Comparison of ENCODE assay signal across 30 cellular contexts in genomic region chr22:36852056-36852973, GRCh38. TPM values are rescaled to one million over a fixed set of nuclear protein-coding genes. Genes with fewer than 3 reads are reported as not detected.
DNase-seq lines count a peak whose midpoint lies in the region; ATAC-seq and TF ChIP-seq lines count a peak whose summit lies in the region.
"Had no signal": no experiment of that assay in that cellular context is flagged by ENCODE, and none has a peak within 500 bp of the region (broad histone marks: within the 10 kb centered on the region; RNA-seq: fewer than 3 reads in every experiment).

No MANE protein-coding gene starts in this region.

- H3K36me3 Mint-ChIP-seq in activated CD4-positive, alpha-beta memory T cell treated with anti-CD3 and anti-CD28 coated beads, Interleukin-2, amount 10 ng/mL, durations not matched to agents 7 days and 5 days (ENCODE audit: low read depth) = peaks cover 4% of the 10 kb centered on the region
- H3K36me3 Mint-ChIP-seq in activated CD4-positive, alpha-beta memory T cell treated with anti-CD3 and anti-CD28 coated beads for 36 hours = no peaks in the 10 kb centered on the region
- H3K36me3 Mint-ChIP-seq in activated T-helper 1 cell treated with anti-CD3 and anti-CD28 coated beads, Interleukin-12 subunit alpha, Interleukin-12 subunit beta, Interleukin-2, Interleukin-4 antibody, amounts not matched to agents 30 ng/mL and 10 ng/mL and 1 ng/mL, durations not matched to agents 14 hours and 24 hours and 36 hours (ENCODE audit: low read depth) = no peaks in the 10 kb centered on the region
- no peaks in the 10 kb centered on the region for H3K36me3 Mint-ChIP-seq in MCF 10A (ENCODE audit: insufficient read depth, unreplicated experiment)
- H3K36me3 Mint-ChIP-seq: memory B cell had no signal

- no peak for DNase-seq in activated CD4-positive, alpha-beta memory T cell treated with anti-CD3 and anti-CD28 coated beads, Interleukin-2, amount 10 ng/mL, durations not matched to agents 7 days and 5 days
- no peak for DNase-seq in activated CD4-positive, alpha-beta memory T cell treated with anti-CD3 and anti-CD28 coated beads for 36 hours
- DNase-seq in activated T-helper 1 cell treated with anti-CD3 and anti-CD28 coated beads, Interleukin-12 subunit alpha, Interleukin-12 subunit beta, Interleukin-2, Interleukin-4 antibody, amounts not matched to agents 30 ng/mL and 10 ng/mL and 1 ng/mL, durations not matched to agents 14 hours and 24 hours and 36 hours (ENCODE audit: low spot score) = no peak
- no peak for DNase-seq in sciatic nerve (ENCODE audit: low spot score)
- DNase-seq in MCF 10A (ENCODE audit: unreplicated experiment) = no peak
- no peak for DNase-seq in NK-92 treated with Interleukin-12 subunit alpha and Interleukin-12 subunit beta, amount 100 ng/mL, for 24 hours (lab: John Stamatoyannopoulos, UW)
- DNase-seq: activated CD4-positive, alpha-beta T cell treated with anti-CD3 and anti-CD28 coated beads, Interleukin-2, amount 10 ng/mL, durations not matched to agents 24 days and 14 days; activated effector memory CD4-positive, alpha-beta T cell treated with Interleukin-2 at 50 U/mL for 16 hours; activated naive CD8-positive, alpha-beta T cell treated with anti-CD3 and anti-CD28 coated beads, Interleukin-2, amount 50 U/mL, for 24 hours; DMS153; gastrocnemius medialis; HFFc6; NCI-H1105 treated with DMSO at 0.1 percent for 48 hours; NCI-H2029; NCI-H226; NCI-H69; stimulated activated naive CD8-positive, alpha-beta T cell treated with anti-CD3 and anti-CD28 coated beads, Interleukin-15, amount 100 ng/mL, for 72 hours; thyroid gland had no signal

- H3K27ac ChIP-seq in neutrophil = peak overlapping the region; percentile 72
- H3K27ac ChIP-seq: gastrocnemius medialis, hepatocyte, SK-N-MC, thyroid gland, vagina, VCaP had no signal

- TF ChIP-seq EP300 in Ishikawa (IDR thresholded peaks at IDR 0.05; ENCODE audit: borderline replicate concordance) = no peak

- TF ChIP-seq CTCF in neutrophil (IDR thresholded peaks at IDR 0.05) (no peak), MCF 10A (IDR thresholded peaks at IDR 0.05; ENCODE audit: unreplicated experiment) (no peak)

- H3K27me3 ChIP-seq in neutrophil = peaks cover 24% of the 10 kb centered on the region
- H3K27me3 ChIP-seq: thyroid gland, vagina had no signal

- H3K27ac Mint-ChIP-seq in activated CD4-positive, alpha-beta memory T cell treated with anti-CD3 and anti-CD28 coated beads, Interleukin-2, amount 10 ng/mL, durations not matched to agents 7 days and 5 days = peak overlapping the region; percentile 71
- H3K27ac Mint-ChIP-seq in activated CD4-positive, alpha-beta memory T cell treated with anti-CD3 and anti-CD28 coated beads for 36 hours = no peak overlapping the region
- H3K27ac Mint-ChIP-seq in activated T-helper 1 cell treated with anti-CD3 and anti-CD28 coated beads, Interleukin-12 subunit alpha, Interleukin-12 subunit beta, Interleukin-2, Interleukin-4 antibody, amounts not matched to agents 30 ng/mL and 10 ng/mL and 1 ng/mL, durations not matched to agents 14 hours and 24 hours and 36 hours = peak overlapping the region; percentile 47
- H3K27ac Mint-ChIP-seq in MCF 10A (ENCODE audit: low read depth, unreplicated experiment) = no peak overlapping the region
- H3K27ac Mint-ChIP-seq: GM23338, HFFc6 had no signal

- H3K4me1 Mint-ChIP-seq in activated CD4-positive, alpha-beta memory T cell treated with anti-CD3 and anti-CD28 coated beads, Interleukin-2, amount 10 ng/mL, durations not matched to agents 7 days and 5 days = peaks cover 28% of the 10 kb centered on the region
- peaks cover 11% of the 10 kb centered on the region for H3K4me1 Mint-ChIP-seq in activated CD4-positive, alpha-beta memory T cell treated with anti-CD3 and anti-CD28 coated beads for 36 hours (ENCODE audit: low read depth)
- H3K4me1 Mint-ChIP-seq in activated T-helper 1 cell treated with anti-CD3 and anti-CD28 coated beads, Interleukin-12 subunit alpha, Interleukin-12 subunit beta, Interleukin-2, Interleukin-4 antibody, amounts not matched to agents 30 ng/mL and 10 ng/mL and 1 ng/mL, durations not matched to agents 14 hours and 24 hours and 36 hours (ENCODE audit: low read depth) = peaks cover 22% of the 10 kb centered on the region
- peaks cover 5% of the 10 kb centered on the region for H3K4me1 Mint-ChIP-seq in MCF 10A (ENCODE audit: insufficient read depth, unreplicated experiment)

- BruUV-seq in MCF 10A (replicated peaks; lab: Mats Ljungman, UMichigan) = no TSS peak

- no peaks in the 10 kb centered on the region for H3K9me3 ChIP-seq in neutrophil
- H3K9me3 ChIP-seq: gastrocnemius medialis, thyroid gland, vagina had no signal

- H3K4me3 Mint-ChIP-seq in activated CD4-positive, alpha-beta memory T cell treated with anti-CD3 and anti-CD28 coated beads, Interleukin-2, amount 10 ng/mL, durations not matched to agents 7 days and 5 days = no peak overlapping the region
- H3K4me3 Mint-ChIP-seq in activated CD4-positive, alpha-beta memory T cell treated with anti-CD3 and anti-CD28 coated beads for 36 hours = no peak overlapping the region
- H3K4me3 Mint-ChIP-seq in activated T-helper 1 cell treated with anti-CD3 and anti-CD28 coated beads, Interleukin-12 subunit alpha, Interleukin-12 subunit beta, Interleukin-2, Interleukin-4 antibody, amounts not matched to agents 30 ng/mL and 10 ng/mL and 1 ng/mL, durations not matched to agents 14 hours and 24 hours and 36 hours = no peak overlapping the region
- no peak overlapping the region for H3K4me3 Mint-ChIP-seq in MCF 10A (ENCODE audit: unreplicated experiment)
- H3K4me3 Mint-ChIP-seq: central memory CD8-positive, alpha-beta T cell; GM23338; HFFc6 had no signal

- intact Hi-C loops in activated CD4-positive, alpha-beta memory T cell treated with anti-CD3 and anti-CD28 coated beads for 36 hours (cut with micrococcal nuclease) = loop anchor here (10.0 kb wide), 1 partner anchor 342 kb away; no protein-coding TSS in a partner anchor
- intact Hi-C loops in activated T-helper 1 cell treated with anti-CD3 and anti-CD28 coated beads, Interleukin-12 subunit alpha, Interleukin-12 subunit beta, Interleukin-2, Interleukin-4 antibody, amounts not matched to agents 30 ng/mL and 10 ng/mL and 1 ng/mL, durations not matched to agents 14 hours and 24 hours and 36 hours (cut with micrococcal nuclease) = no loop called here
- intact Hi-C loops in sciatic nerve (cut with DNase I) = no loop called here
- intact Hi-C loops in MCF 10A (cut with micrococcal nuclease) = no loop called here

- peaks cover 14% of the 10 kb centered on the region for H3K27me3 Mint-ChIP-seq in activated CD4-positive, alpha-beta memory T cell treated with anti-CD3 and anti-CD28 coated beads, Interleukin-2, amount 10 ng/mL, durations not matched to agents 7 days and 5 days
- peaks cover 8% of the 10 kb centered on the region for H3K27me3 Mint-ChIP-seq in activated CD4-positive, alpha-beta memory T cell treated with anti-CD3 and anti-CD28 coated beads for 36 hours
- H3K27me3 Mint-ChIP-seq in activated T-helper 1 cell treated with anti-CD3 and anti-CD28 coated beads, Interleukin-12 subunit alpha, Interleukin-12 subunit beta, Interleukin-2, Interleukin-4 antibody, amounts not matched to agents 30 ng/mL and 10 ng/mL and 1 ng/mL, durations not matched to agents 14 hours and 24 hours and 36 hours (ENCODE audit: insufficient read depth) = peaks cover 12% of the 10 kb centered on the region
- H3K27me3 Mint-ChIP-seq in MCF 10A (ENCODE audit: insufficient read depth, unreplicated experiment) = peaks cover 52% of the 10 kb centered on the region

- no peak overlapping the region for H3K4me3 ChIP-seq in neutrophil (ENCODE audit: low read depth in 1 of 2, low read length in 1 of 2)
- H3K4me3 ChIP-seq: gastrocnemius medialis, GM23338, hepatocyte, SK-N-MC, thyroid gland, vagina had no signal

- no peaks in the 10 kb centered on the region for H3K9me3 Mint-ChIP-seq in activated CD4-positive, alpha-beta memory T cell treated with anti-CD3 and anti-CD28 coated beads, Interleukin-2, amount 10 ng/mL, durations not matched to agents 7 days and 5 days
- peaks cover 2% of the 10 kb centered on the region for H3K9me3 Mint-ChIP-seq in activated CD4-positive, alpha-beta memory T cell treated with anti-CD3 and anti-CD28 coated beads for 36 hours
- H3K9me3 Mint-ChIP-seq in activated T-helper 1 cell treated with anti-CD3 and anti-CD28 coated beads, Interleukin-12 subunit alpha, Interleukin-12 subunit beta, Interleukin-2, Interleukin-4 antibody, amounts not matched to agents 30 ng/mL and 10 ng/mL and 1 ng/mL, durations not matched to agents 14 hours and 24 hours and 36 hours = no peaks in the 10 kb centered on the region
- no peaks in the 10 kb centered on the region for H3K9me3 Mint-ChIP-seq in MCF 10A (ENCODE audit: unreplicated experiment)
- H3K9me3 Mint-ChIP-seq: activated naive CD8-positive, alpha-beta T cell treated with anti-CD3 and anti-CD28 coated beads, Interleukin-2, amount 50 U/mL, for 24 hours; central memory CD8-positive, alpha-beta T cell; HFFc6; memory B cell had no signal

- CTCF ChIA-PET in activated CD4-positive, alpha-beta memory T cell treated with anti-CD3 and anti-CD28 coated beads, Interleukin-2, amount 10 ng/mL, durations not matched to agents 7 days and 5 days (lab: Charles Lee) = interaction anchor here (0.7 to 2.9 kb wide), 11 partner anchors 9 to 346 kb away, joined by 3 to 30 read pairs (median 4); no protein-coding TSS in a partner anchor
- CTCF ChIA-PET in activated CD4-positive, alpha-beta memory T cell treated with anti-CD3 and anti-CD28 coated beads for 36 hours (lab: Charles Lee) = interaction anchor here (1.1 to 3.8 kb wide), 15 partner anchors 10 to 305 kb away, joined by 3 to 38 read pairs (median 7); partner anchors contain the start of gene IFT27
- CTCF ChIA-PET in MCF 10A (lab: Yijun Ruan, JAX) = interaction anchor here (0.6 to 1.5 kb wide), 11 partner anchors 9 to 1812 kb away, joined by 3 to 5 read pairs (median 3); partner anchors contain the start of gene IFT27

- no peaks in the 10 kb centered on the region for H3K36me3 ChIP-seq in neutrophil
- H3K36me3 ChIP-seq: gastrocnemius medialis, thyroid gland, vagina had no signal

- ATAC-seq in sciatic nerve = no peak
- ATAC-seq: activated naive CD8-positive, alpha-beta T cell treated with anti-CD3 and anti-CD28 coated beads, Interleukin-2, amount 50 U/mL, for 24 hours; gastrocnemius medialis had no signal

- TF ChIP-seq RAD21 in Ishikawa (IDR thresholded peaks at IDR 0.05; ENCODE audit: low read depth) = no peak

- H3K4me1 ChIP-seq in neutrophil (ENCODE audit: control insufficient read depth in 1 of 2, insufficient read depth in 1 of 2, low read depth in 1 of 2, low read length in 1 of 2) = peaks cover 30 to 32% of the 10 kb centered on the region in 2 experiments
- H3K4me1 ChIP-seq: thyroid gland had no signal

- POLR2A ChIA-PET in activated CD4-positive, alpha-beta memory T cell treated with anti-CD3 and anti-CD28 coated beads, Interleukin-2, amount 10 ng/mL, durations not matched to agents 7 days and 5 days (lab: Charles Lee) = interaction anchor here (1.5 kb wide), 1 partner anchor 9 kb away, joined by 3 read pairs; no protein-coding TSS in a partner anchor
- POLR2A ChIA-PET in activated CD4-positive, alpha-beta memory T cell treated with anti-CD3 and anti-CD28 coated beads for 36 hours (lab: Charles Lee) = no interaction called here
- POLR2A ChIA-PET in MCF 10A (lab: Yijun Ruan, JAX) = no interaction called here

RNA-seq across cellular contexts. Expression of gene NCF4, which starts 8.5 kb away (rescaled TPM):
- total RNA-seq in activated CD4-positive, alpha-beta memory T cell treated with anti-CD3 and anti-CD28 coated beads, Interleukin-2, amount 10 ng/mL, durations not matched to agents 7 days and 5 days = 10 to 100 TPM; 59.9 to 60.1 TPM
- total RNA-seq in activated CD4-positive, alpha-beta memory T cell treated with anti-CD3 and anti-CD28 coated beads for 36 hours = 1 to 10 TPM; 8.7 to 9.3 TPM
- 15.6 and 17.3 TPM in 2 replicates for total RNA-seq in activated T-helper 1 cell treated with anti-CD3 and anti-CD28 coated beads, Interleukin-12 subunit alpha, Interleukin-12 subunit beta, Interleukin-2, Interleukin-4 antibody, amounts not matched to agents 30 ng/mL and 10 ng/mL and 1 ng/mL, durations not matched to agents 14 hours and 24 hours and 36 hours
- total RNA-seq in sciatic nerve (30.4 TPM), MCF 10A (2022) (not detected in 2 replicates)
- total RNA-seq: A673, dermis microvascular lymphatic vessel endothelial cell, GM23338, HFFc6, pulmonary artery endothelial cell had no signal

RNA-seq across cellular contexts. Expression of gene PVALB, which starts 35.5 kb away (rescaled TPM):
- not detected for total RNA-seq in activated CD4-positive, alpha-beta memory T cell treated with anti-CD3 and anti-CD28 coated beads, Interleukin-2, amount 10 ng/mL, durations not matched to agents 7 days and 5 days
- not detected for total RNA-seq in activated CD4-positive, alpha-beta memory T cell treated with anti-CD3 and anti-CD28 coated beads for 36 hours
- not detected in 2 replicates for total RNA-seq in activated T-helper 1 cell treated with anti-CD3 and anti-CD28 coated beads, Interleukin-12 subunit alpha, Interleukin-12 subunit beta, Interleukin-2, Interleukin-4 antibody, amounts not matched to agents 30 ng/mL and 10 ng/mL and 1 ng/mL, durations not matched to agents 14 hours and 24 hours and 36 hours
- total RNA-seq in sciatic nerve (not detected), MCF 10A (2022) (not detected in 2 replicates)
- total RNA-seq: A673; activated CD4-positive, alpha-beta T cell treated with anti-CD3 and anti-CD28 coated beads, Interleukin-2, amount 10 ng/mL, durations not matched to agents 24 days and 14 days; dermis microvascular lymphatic vessel endothelial cell; GM23338; hepatocyte; HFFc6; pulmonary artery endothelial cell; thyroid gland; vagina had no signal

Comparison
In these comparisons a context has a peak if more than half of its experiments do, and no peak if none do; other contexts are left out.
1. H3K27ac Mint-ChIP-seq: peak in activated CD4-positive, alpha-beta memory T cell treated with anti-CD3 and anti-CD28 coated beads, Interleukin-2, amount 10 ng/mL, durations not matched to agents 7 days and 5 days (single experiment) and activated T-helper 1 cell treated with anti-CD3 and anti-CD28 coated beads, Interleukin-12 subunit alpha, Interleukin-12 subunit beta, Interleukin-2, Interleukin-4 antibody, amounts not matched to agents 30 ng/mL and 10 ng/mL and 1 ng/mL, durations not matched to agents 14 hours and 24 hours and 36 hours (single experiment); none in activated CD4-positive, alpha-beta memory T cell treated with anti-CD3 and anti-CD28 coated beads for 36 hours (single experiment) and MCF 10A (single experiment).